Comparison of ENCODE assay signal across 9 cellular contexts in the genomic region with DNA sequence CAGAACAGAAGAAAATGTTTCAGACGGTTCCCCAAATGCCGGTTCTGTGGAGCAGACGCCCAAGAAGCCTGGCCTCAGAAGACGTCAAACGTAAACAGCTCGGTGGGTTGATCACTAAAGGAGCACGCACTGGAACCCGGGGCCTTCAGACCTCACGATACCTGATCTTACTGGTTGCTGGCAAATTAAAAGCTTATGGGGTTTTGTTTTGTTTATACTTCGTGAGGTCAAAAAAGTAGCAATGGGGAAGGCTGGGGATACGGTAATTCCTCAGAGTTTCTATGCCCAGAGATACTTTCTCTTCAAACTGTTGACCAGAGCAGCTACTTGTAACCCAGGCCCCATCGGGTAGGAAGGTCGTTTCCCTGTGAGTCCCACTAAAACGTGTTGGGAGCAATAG. TPM values are rescaled to one million over a fixed set of nuclear protein-coding genes. Genes with fewer than 3 reads are reported as not detected.
DNase-seq lines count a peak whose midpoint lies in the region; ATAC-seq, FAIRE-seq and TF ChIP-seq lines count a peak whose summit lies in the region.
"Had no signal": no experiment of that assay in that cellular context is flagged by ENCODE, and none has a peak within 500 bp of the region (broad histone marks: within the 10 kb centered on the region; RNA-seq: fewer than 3 reads in every experiment).

No MANE protein-coding gene starts in this region.

- peaks cover 49% of the 10 kb centered on the region for H3K4me1 ChIP-seq in PC-9 (replicated peaks; ENCODE audit: insufficient read depth)
- peaks cover 13 to 25% of the 10 kb centered on the region in 2 donors for H3K4me1 ChIP-seq in naive thymus-derived CD4-positive, alpha-beta T cell (ENCODE audit: control insufficient read depth in 2 of 2, insufficient read depth in 2 of 2, low read length in 2 of 2)

- peak overlapping the region; percentile 100 for H3K4me2 ChIP-seq in PC-9

- H3K9me3 Mint-ChIP-seq in activated CD8-positive, alpha-beta memory T cell treated with anti-CD3 and anti-CD28 coated beads, Interleukin-2, amount 10 ng/mL, durations not matched to agents 7 days and 5 days (ENCODE audit: low read depth): no peaks in the 10 kb centered on the region
- peaks cover 0 to 2% (median 0%) of the 10 kb centered on the region in 11 donors for H3K9me3 Mint-ChIP-seq in naive thymus-derived CD4-positive, alpha-beta T cell

- no peaks in the 10 kb centered on the region for H3K9me3 ChIP-seq in PC-9 (ENCODE audit: insufficient read depth, low read depth)
- H3K9me3 ChIP-seq in naive thymus-derived CD4-positive, alpha-beta T cell (ENCODE audit: control insufficient read depth in 2 of 3, low read length in 3 of 3): no peaks in the 10 kb centered on the region

- H2AFZ ChIP-seq in PC-9: no peak overlapping the region

- H3K27ac Mint-ChIP-seq in activated CD8-positive, alpha-beta memory T cell treated with anti-CD3 and anti-CD28 coated beads, Interleukin-2, amount 10 ng/mL, durations not matched to agents 7 days and 5 days: peak overlapping the region; percentile 100
- peak overlapping the region; percentile 97 to 99 (median 98) for H3K27ac Mint-ChIP-seq in naive thymus-derived CD4-positive, alpha-beta T cell

- no peak for TF ChIP-seq CTCF in PC-9 (conservative IDR thresholded peaks at IDR 0.05)
- no peak for TF ChIP-seq CTCF in dorsolateral prefrontal cortex (IDR thresholded peaks at IDR 0.05 in 54 of 56, conservative IDR thresholded peaks at IDR 0.05 in 2 of 56; ENCODE audit: low read depth in 1 of 56, partially characterized antibody in 56 of 56)

- H3K36me3 Mint-ChIP-seq in activated CD8-positive, alpha-beta memory T cell treated with anti-CD3 and anti-CD28 coated beads, Interleukin-2, amount 10 ng/mL, durations not matched to agents 7 days and 5 days: peaks cover 64% of the 10 kb centered on the region
- H3K36me3 Mint-ChIP-seq in naive thymus-derived CD4-positive, alpha-beta T cell: peaks cover 20 to 53% (median 41%) of the 10 kb centered on the region in 5 donors

- no peak for FAIRE-seq in GM19239 (lab: Jason Lieb, UNC)
- FAIRE-seq: islet of Langerhans had no signal

- ATAC-seq in activated CD8-positive, alpha-beta memory T cell treated with anti-CD3 and anti-CD28 coated beads, Interleukin-2, amount 10 ng/mL, durations not matched to agents 7 days and 5 days: no peak
- no peak for ATAC-seq in naive thymus-derived CD4-positive, alpha-beta T cell
- ATAC-seq in HG02571 (IDR thresholded peaks at IDR 0.05; ENCODE audit: unreplicated experiment) (no peak), GM21447 (IDR thresholded peaks at IDR 0.05; ENCODE audit: unreplicated experiment) (no peak)

- H3F3A ChIP-seq in PC-9 (ENCODE audit: insufficient read depth, low read depth): peaks cover 31% of the 10 kb centered on the region

- H3K27me3 ChIP-seq in PC-9 (ENCODE audit: insufficient read depth, low read depth): no peaks in the 10 kb centered on the region
- H3K27me3 ChIP-seq in dorsolateral prefrontal cortex: no peaks in the 10 kb centered on the region
- H3K27me3 ChIP-seq in naive thymus-derived CD4-positive, alpha-beta T cell (ENCODE audit: control insufficient read depth in 2 of 2, insufficient read depth in 2 of 2, low read length in 2 of 2): no peaks in the 10 kb centered on the region

- H3K4me1 Mint-ChIP-seq in activated CD8-positive, alpha-beta memory T cell treated with anti-CD3 and anti-CD28 coated beads, Interleukin-2, amount 10 ng/mL, durations not matched to agents 7 days and 5 days: peaks cover 26% of the 10 kb centered on the region
- H3K4me1 Mint-ChIP-seq in naive thymus-derived CD4-positive, alpha-beta T cell: peaks cover 30 to 56% (median 43%) of the 10 kb centered on the region in 7 donors

- intact Hi-C loops in PC-9 (cut with micrococcal nuclease; ENCODE audit: unreplicated experiment): loop anchor here (5.0 kb wide), 2 partner anchors 378 to 1997 kb away; a partner anchor contains a TSS
- intact Hi-C loops in dorsolateral prefrontal cortex (cut with DNase I): loop anchor here (5.0 to 10.0 kb wide), 4 partner anchors 68 to 1064 kb away; a partner anchor contains a TSS
- intact Hi-C loops in naive thymus-derived CD4-positive, alpha-beta T cell (cut with micrococcal nuclease): loop anchor here (5.0 kb wide), 4 partner anchors 107 to 1067 kb away; a partner anchor contains a TSS

- H3K4me3 ChIP-seq in PC-9: peak overlapping the region; percentile 96
- H3K4me3 ChIP-seq in dorsolateral prefrontal cortex: peak overlapping the region; percentile 54 to 100 (median 95)
- H3K4me3 ChIP-seq in naive thymus-derived CD4-positive, alpha-beta T cell (ENCODE audit: low read length): peak overlapping the region; percentile 94

- peaks cover 74% of the 10 kb centered on the region for H3K79me2 ChIP-seq in PC-9 (ENCODE audit: low read depth)

- BruUV-seq in PC-9 (replicated peaks; lab: Mats Ljungman, UMichigan): no TSS peak

- H3K36me3 ChIP-seq in PC-9 (ENCODE audit: low read depth): peaks cover 43% of the 10 kb centered on the region
- H3K36me3 ChIP-seq in naive thymus-derived CD4-positive, alpha-beta T cell (ENCODE audit: control insufficient read depth in 2 of 3, insufficient read depth in 3 of 3, low read length in 3 of 3): peaks cover 16 to 36% (median 31%) of the 10 kb centered on the region in 3 experiments

- DNase-seq in activated CD8-positive, alpha-beta memory T cell treated with anti-CD3 and anti-CD28 coated beads, Interleukin-2, amount 10 ng/mL, durations not matched to agents 7 days and 5 days: peak; percentile 62
- no peak for DNase-seq in activated CD8-positive, alpha-beta memory T cell treated with anti-CD3 and anti-CD28 coated beads, Interleukin-2, amount 50 U/mL, for 48 hours
- DNase-seq in PC-9 (no peak), dorsolateral prefrontal cortex (no peak), GM19239 (ENCODE audit: insufficient read length, low spot score) (no peak)
- peak in 5 of 9 donors; percentile 22 to 50 (median 44) for DNase-seq in naive thymus-derived CD4-positive, alpha-beta T cell

- no peaks in the 10 kb centered on the region for H3K27me3 Mint-ChIP-seq in activated CD8-positive, alpha-beta memory T cell treated with anti-CD3 and anti-CD28 coated beads, Interleukin-2, amount 10 ng/mL, durations not matched to agents 7 days and 5 days
- no peaks in the 10 kb centered on the region for H3K27me3 Mint-ChIP-seq in naive thymus-derived CD4-positive, alpha-beta T cell

- no peaks in the 10 kb centered on the region for H3K9me2 ChIP-seq in PC-9 (ENCODE audit: insufficient read depth)

- H3K27ac ChIP-seq in PC-9 (peak overlapping the region; percentile 98), dorsolateral prefrontal cortex (peak overlapping the region; percentile 98 to 100 (median 100))
- H3K27ac ChIP-seq in naive thymus-derived CD4-positive, alpha-beta T cell (ENCODE audit: low read depth, low read length): peak overlapping the region; percentile 99

- CTCF ChIA-PET in activated CD8-positive, alpha-beta memory T cell treated with anti-CD3 and anti-CD28 coated beads, Interleukin-2, amount 10 ng/mL, durations not matched to agents 7 days and 5 days (lab: Charles Lee): interaction anchor here (1.1 to 3.1 kb wide), 4 partner anchors 18 to 362 kb away, joined by 3 to 14 read pairs (median 4); a partner anchor contains a TSS
- CTCF ChIA-PET in PC-9 (lab: Charles Lee): no interaction called here
- CTCF ChIA-PET in naive thymus-derived CD4-positive, alpha-beta T cell (lab: Charles Lee): interaction anchor here (1.7 to 4.1 kb wide), 2 partner anchors 17 to 76 kb away, joined by 4 to 27 read pairs; no protein-coding TSS in a partner anchor

- H4K20me1 ChIP-seq in PC-9 (ENCODE audit: insufficient read depth): peaks cover 8% of the 10 kb centered on the region

- POLR2A ChIA-PET in PC-9 (lab: Charles Lee; ENCODE audit: unreplicated experiment): no interaction called here
- POLR2A ChIA-PET in naive thymus-derived CD4-positive, alpha-beta T cell (lab: Charles Lee): interaction anchor here (0.6 to 35.7 kb wide), 14 partner anchors 2 to 361 kb away, joined by 3 to 1179 read pairs (median 8); a partner anchor contains a TSS

- peak overlapping the region; percentile 96 for H3K4me3 Mint-ChIP-seq in activated CD8-positive, alpha-beta memory T cell treated with anti-CD3 and anti-CD28 coated beads, Interleukin-2, amount 10 ng/mL, durations not matched to agents 7 days and 5 days
- H3K4me3 Mint-ChIP-seq in naive thymus-derived CD4-positive, alpha-beta T cell: peak overlapping the region; percentile 87 to 100 (median 98)

RNA-seq across cellular contexts. Expression of a gene that starts 1.7 kb away (rescaled TPM):
- 100 to 1,000 TPM in 1 of 2 experiments, 10 to 100 TPM in 1; 99.2 to 105 TPM for total RNA-seq in activated CD8-positive, alpha-beta memory T cell treated with anti-CD3 and anti-CD28 coated beads, Interleukin-2, amount 10 ng/mL, durations not matched to agents 7 days and 5 days
- 54.9 and 67.5 TPM in 2 replicates for total RNA-seq in PC-9 (2021)
- 100 to 1,000 TPM in 21 of 120 experiments, 10 to 100 TPM in 99; 58.4 to 148 (median 88.8) TPM for total RNA-seq in dorsolateral prefrontal cortex
- total RNA-seq in naive thymus-derived CD4-positive, alpha-beta T cell: 100 to 1,000 TPM; 105 to 205 (median 191) TPM
- polyA plus RNA-seq in naive thymus-derived CD4-positive, alpha-beta T cell: 10 to 100 TPM; 15.1 to 32.8 TPM

RNA-seq across cellular contexts. Expression of a gene that starts 22.9 kb away (rescaled TPM):
- 10 to 100 TPM; 15.1 to 16.8 TPM for total RNA-seq in activated CD8-positive, alpha-beta memory T cell treated with anti-CD3 and anti-CD28 coated beads, Interleukin-2, amount 10 ng/mL, durations not matched to agents 7 days and 5 days
- total RNA-seq in PC-9 (2021): 13.2 and 19.3 TPM in 2 replicates
- 10 to 100 TPM in 109 of 120 experiments, 1 to 10 TPM in 11; 5.0 to 21.8 (median 13.1) TPM for total RNA-seq in dorsolateral prefrontal cortex
- total RNA-seq in naive thymus-derived CD4-positive, alpha-beta T cell: 10 to 100 TPM in 1 of 5 experiments, 1 to 10 TPM in 3, under 1 TPM in 1; 0.69 to 10.4 (median 2.7) TPM
- polyA plus RNA-seq in naive thymus-derived CD4-positive, alpha-beta T cell: under 1 TPM; 0.17 to 0.52 TPM

Comparison
In these comparisons a context has a peak if more than half of its experiments do, and no peak if none do; other contexts are left out.
1. DNase-seq: peak in activated CD8-positive, alpha-beta memory T cell treated with anti-CD3 and anti-CD28 coated beads, Interleukin-2, amount 10 ng/mL, durations not matched to agents 7 days and 5 days (single experiment) and naive thymus-derived CD4-positive, alpha-beta T cell (5 of 9); none in activated CD8-positive, alpha-beta memory T cell treated with anti-CD3 and anti-CD28 coated beads, Interleukin-2, amount 50 U/mL, for 48 hours (single experiment), PC-9 (0 of 2), dorsolateral prefrontal cortex (0 of 10) and GM19239 (single experiment).
2. Peak in every context shown above with its lines, with median percentiles within 50 percentile points of each other: H3K27ac ChIP-seq and H3K4me3 ChIP-seq.